Comparison of ENCODE assay signal across 13 cellular contexts in genomic region chr1:246110343-246111219, GRCh38.
DNase-seq lines count a peak whose midpoint lies in the region; ATAC-seq and TF ChIP-seq lines count a peak whose summit lies in the region.
"Had no signal": no experiment of that assay in that cellular context is flagged by ENCODE, and none has a peak within 500 bp of the region (broad histone marks: within the 10 kb centered on the region; RNA-seq: fewer than 3 reads in every experiment).

No MANE protein-coding gene starts in this region.

- no peak for TF ChIP-seq EP300 in esophagus muscularis mucosa (IDR thresholded peaks at IDR 0.05)

- no peak for ATAC-seq in HG03354 (IDR thresholded peaks at IDR 0.05; ENCODE audit: poor library complexity, severe bottlenecking, unreplicated experiment)
- no peak for ATAC-seq in GM18873 (IDR thresholded peaks at IDR 0.05; ENCODE audit: low FRiP score, unreplicated experiment)
- ATAC-seq: pancreas had no signal

- 82% methylated on average over 13 of the region's 13 CpGs for WGBS in esophagus muscularis mucosa
- 82 to 96% (median 86%) methylated on average over 13 of the region's 13 CpGs for WGBS in spleen, 5 donors

- H3K27me3 ChIP-seq in esophagus muscularis mucosa = no peaks in the 10 kb centered on the region
- no peaks in the 10 kb centered on the region for H3K27me3 ChIP-seq in stomach smooth muscle (ENCODE audit: control insufficient read depth in 1 of 2, insufficient read depth in 2 of 2, low read length in 2 of 2)
- H3K27me3 ChIP-seq in spleen (replicated peaks in 1 of 7) = no peaks in the 10 kb centered on the region
- H3K27me3 ChIP-seq: pancreas, stomach had no signal

- H3K9me3 ChIP-seq in esophagus muscularis mucosa = no peaks in the 10 kb centered on the region
- no peaks in the 10 kb centered on the region for H3K9me3 ChIP-seq in stomach smooth muscle (ENCODE audit: control insufficient read depth in 2 of 2, low read length in 2 of 2)
- H3K9me3 ChIP-seq in spleen = peaks cover 0 to 13% (median 0%) of the 10 kb centered on the region in 8 donors
- H3K9me3 ChIP-seq: pancreas, stomach had no signal

- TF ChIP-seq POLR2A in esophagus muscularis mucosa (IDR thresholded peaks at IDR 0.05; ENCODE audit: low read depth) (no peak), spleen (IDR thresholded peaks at IDR 0.05) (no peak)

- DNase-seq in DMS53 (lab: John Stamatoyannopoulos, UW) (peak; percentile 45), DMS53 treated with DMSO at 0.1 percent for 48 hours (lab: John Stamatoyannopoulos, UW; ENCODE audit: unreplicated experiment) (no peak), NCI-H748 treated with DMSO at 0.1 percent for 48 hours (lab: John Stamatoyannopoulos, UW) (peak; percentile 96), esophagus muscularis mucosa (ENCODE audit: extremely low spot score) (no peak), spleen (no peak)
- DNase-seq: NCI-H187; pancreas; stimulated activated CD4-positive, alpha-beta T cell treated with anti-CD3 and anti-CD28 coated beads, Interleukin-4, amount 100 ng/mL, for 1 hour; stomach had no signal

- H3K27ac ChIP-seq in esophagus muscularis mucosa (replicated peaks in 1 of 4) (peak overlapping the region; percentile 61 to 77 (median 66)), stomach smooth muscle (ENCODE audit: low read length) (peak overlapping the region; percentile 64), spleen (no peak overlapping the region)
- H3K27ac ChIP-seq: 22Rv1, pancreas had no signal

- H3K36me3 ChIP-seq in esophagus muscularis mucosa (no peaks in the 10 kb centered on the region), stomach smooth muscle (ENCODE audit: control insufficient read depth in 2 of 2, insufficient read depth in 2 of 2, low read length in 2 of 2) (no peaks in the 10 kb centered on the region), spleen (peaks cover 0 to 3% (median 0%) of the 10 kb centered on the region in 6 donors)
- H3K36me3 ChIP-seq: pancreas, stomach had no signal

- no peak for TF ChIP-seq CTCF in esophagus muscularis mucosa (IDR thresholded peaks at IDR 0.05)
- TF ChIP-seq CTCF in spleen (IDR thresholded peaks at IDR 0.05 in 8 of 11, conservative IDR thresholded peaks at IDR 0.05 in 3 of 11) = no peak

- H3K4me1 ChIP-seq in esophagus muscularis mucosa (peaks cover 0 to 57% (median 40%) of the 10 kb centered on the region in 4 donors), stomach smooth muscle (ENCODE audit: control insufficient read depth, insufficient read depth, low read length) (peaks cover 19% of the 10 kb centered on the region), spleen (peaks cover 0 to 11% (median 4%) of the 10 kb centered on the region in 6 donors)
- H3K4me1 ChIP-seq: pancreas had no signal

- H3K9ac ChIP-seq in stomach smooth muscle (ENCODE audit: low read length in 2 of 2) = no peak overlapping the region

- intact Hi-C loops in esophagus muscularis mucosa (cut with DNase I) (loop anchor here (10.0 kb wide), 1 partner anchor 956 kb away; the partner anchor contains the start of gene KIF26B), spleen (cut with DNase I; ENCODE audit: low total_unique reads) (no loop called here)

- H3K4me3 ChIP-seq in esophagus muscularis mucosa = peak overlapping the region in 3 of 4 donors; percentile 12 to 20 (median 17)
- peak overlapping the region in 1 of 2 donors; percentile 33 for H3K4me3 ChIP-seq in stomach smooth muscle (ENCODE audit: low read length in 2 of 2)
- H3K4me3 ChIP-seq in spleen = no peak overlapping the region
- H3K4me3 ChIP-seq: pancreas, stomach had no signal

Comparison
In these comparisons a context has a peak if more than half of its experiments do, and no peak if none do; other contexts are left out.
1. DNase-seq: peak in DMS53 (single experiment) and NCI-H748 treated with DMSO at 0.1 percent for 48 hours (single experiment); none in DMS53 treated with DMSO at 0.1 percent for 48 hours (single experiment), esophagus muscularis mucosa (single experiment) and spleen (single experiment).
2. H3K27ac ChIP-seq: peak in esophagus muscularis mucosa (4 of 4) and stomach smooth muscle (single experiment); none in spleen (0 of 8).
3. H3K4me3 ChIP-seq: peak in esophagus muscularis mucosa (3 of 4); none in spleen (0 of 8).